ENCODE assay signal across 8 cellular contexts in the genomic region with DNA sequence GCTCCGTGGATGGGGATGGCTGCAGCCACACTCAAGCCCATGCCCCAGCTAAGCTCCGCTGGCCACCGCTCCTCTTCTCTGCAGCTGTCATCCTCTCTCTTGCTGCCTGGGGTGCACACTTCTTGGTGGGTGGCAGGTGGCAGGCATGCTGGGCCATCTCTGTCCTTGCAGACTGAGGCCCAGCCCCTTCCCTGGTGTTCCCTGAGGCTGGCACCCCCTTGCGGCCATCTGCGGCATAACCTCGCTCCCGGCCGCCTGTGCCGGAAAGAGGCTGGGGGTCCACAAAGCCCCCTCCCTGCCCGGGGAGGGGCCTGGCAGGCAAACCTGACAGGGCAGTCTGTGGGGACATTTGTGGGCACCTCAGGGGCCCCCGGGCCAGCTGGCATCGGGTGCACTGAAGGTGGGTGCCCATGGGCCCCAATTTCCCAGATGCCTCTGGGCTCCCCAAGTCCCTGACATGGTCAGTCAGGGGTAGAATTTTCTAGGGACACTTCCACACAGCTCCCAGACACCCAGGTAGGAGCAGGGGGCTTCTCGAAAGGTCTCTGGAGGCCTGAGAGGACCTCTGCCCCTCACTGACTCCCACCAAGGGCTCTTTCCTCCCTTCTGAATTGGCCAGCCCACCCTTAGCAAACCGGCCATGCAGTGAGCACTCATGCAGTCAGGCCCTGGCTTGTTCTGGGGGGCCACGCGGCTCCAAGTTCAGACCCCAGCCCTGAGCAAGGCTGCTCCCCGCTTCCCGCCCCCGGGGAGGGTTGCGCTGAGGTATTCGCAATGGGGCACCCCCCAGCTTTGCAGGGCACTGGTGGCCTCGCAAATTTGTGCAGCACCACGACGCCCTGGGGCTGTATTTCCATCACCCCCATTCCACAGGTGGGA. TPM values are rescaled to one million over a fixed set of nuclear protein-coding genes. Genes with fewer than 3 reads are reported as not detected.
DNase-seq lines count a peak whose midpoint lies in the region; ATAC-seq and TF ChIP-seq lines count a peak whose summit lies in the region.

No MANE protein-coding gene starts in this region.

- H3K4me3 ChIP-seq in MM.1S (ENCODE audit: low read length): no peak overlapping the region

- TF ChIP-seq POLR2A in erythroblast (IDR thresholded peaks at IDR 0.05; ENCODE audit: low read length) (no peak), GM18505 (IDR thresholded peaks at IDR 0.05; ENCODE audit: borderline replicate concordance, extremely low read depth, insufficient read depth, insufficient read length) (no peak)

- TF ChIP-seq CTCF in GM10248 (IDR thresholded peaks at IDR 0.05; ENCODE audit: control extremely low read depth, extremely low read depth, low read depth, missing control alignments) (peak; percentile 66), MM.1S (IDR thresholded peaks at IDR 0.05; ENCODE audit: low read length) (peak; percentile 89)

- H3K27me3 Mint-ChIP-seq in activated CD8-positive, alpha-beta T cell treated with anti-CD3 and anti-CD28 coated beads, Interleukin-2, amount 10 ng/mL, durations not matched to agents 7 days and 5 days (ENCODE audit: low read depth): peaks cover 14% of the 10 kb centered on the region

- H3K9me2 ChIP-seq in MM.1S (replicated peaks; ENCODE audit: insufficient read depth, low read length): no peaks in the 10 kb centered on the region

- DNase-seq in GM10248 (ENCODE audit: extremely low spot score) (peak; percentile 69), MM.1S (peak; percentile 27), erythroblast (lab: John Stamatoyannopoulos, UW) (peak; percentile 43 to 68), retina (peak; percentile 89)
- peak; percentile 63 for DNase-seq in activated CD8-positive, alpha-beta T cell treated with anti-CD3 and anti-CD28 coated beads, Interleukin-2, amount 10 ng/mL, durations not matched to agents 7 days and 5 days

- CTCF ChIA-PET in GM10248 (lab: Yijun Ruan, JAX): interaction anchor here (0.9 to 3.5 kb wide), 13 partner anchors 11 to 693 kb away, joined by 3 to 16 read pairs (median 3); no protein-coding TSS in a partner anchor
- CTCF ChIA-PET in activated CD8-positive, alpha-beta T cell treated with anti-CD3 and anti-CD28 coated beads, Interleukin-2, amount 10 ng/mL, durations not matched to agents 7 days and 5 days (lab: Charles Lee): interaction anchor here (0.7 to 3.2 kb wide), 12 partner anchors 9 to 682 kb away, joined by 3 to 17 read pairs (median 3); a partner anchor contains a TSS

- no peak overlapping the region for H3K27ac Mint-ChIP-seq in activated CD8-positive, alpha-beta T cell treated with anti-CD3 and anti-CD28 coated beads, Interleukin-2, amount 10 ng/mL, durations not matched to agents 7 days and 5 days

- no peak overlapping the region for H3K4me3 Mint-ChIP-seq in activated CD8-positive, alpha-beta T cell treated with anti-CD3 and anti-CD28 coated beads, Interleukin-2, amount 10 ng/mL, durations not matched to agents 7 days and 5 days

- H3K4me1 Mint-ChIP-seq in activated CD8-positive, alpha-beta T cell treated with anti-CD3 and anti-CD28 coated beads, Interleukin-2, amount 10 ng/mL, durations not matched to agents 7 days and 5 days (ENCODE audit: low read depth): peaks cover 5% of the 10 kb centered on the region

- H3K9me3 Mint-ChIP-seq in activated CD8-positive, alpha-beta T cell treated with anti-CD3 and anti-CD28 coated beads, Interleukin-2, amount 10 ng/mL, durations not matched to agents 7 days and 5 days (ENCODE audit: insufficient read depth): no peaks in the 10 kb centered on the region

- H3K9ac ChIP-seq in MM.1S (ENCODE audit: low read length): no peak overlapping the region

- no peaks in the 10 kb centered on the region for H3F3A ChIP-seq in MM.1S (ENCODE audit: insufficient read depth, low read length)

- H3K79me2 ChIP-seq in MM.1S (ENCODE audit: low read length): no peaks in the 10 kb centered on the region

- POLR2A ChIA-PET in GM10248 (lab: Yijun Ruan, JAX): no interaction called here
- POLR2A ChIA-PET in activated CD8-positive, alpha-beta T cell treated with anti-CD3 and anti-CD28 coated beads, Interleukin-2, amount 10 ng/mL, durations not matched to agents 7 days and 5 days (lab: Charles Lee): no interaction called here

- no peaks in the 10 kb centered on the region for H3K4me1 ChIP-seq in MM.1S (ENCODE audit: low read length)

- no peaks in the 10 kb centered on the region for H4K20me1 ChIP-seq in MM.1S (ENCODE audit: insufficient read depth, low read length)

- no peak overlapping the region for H3K27ac ChIP-seq in MM.1S (ENCODE audit: low read length)

- H3K36me3 ChIP-seq in MM.1S (replicated peaks; ENCODE audit: insufficient read depth, low read length): no peaks in the 10 kb centered on the region

- H3K36me3 Mint-ChIP-seq in activated CD8-positive, alpha-beta T cell treated with anti-CD3 and anti-CD28 coated beads, Interleukin-2, amount 10 ng/mL, durations not matched to agents 7 days and 5 days (ENCODE audit: low read depth): no peaks in the 10 kb centered on the region

- H3K9me3 ChIP-seq in MM.1S (replicated peaks; ENCODE audit: insufficient read depth, low read length): no peaks in the 10 kb centered on the region

- ATAC-seq in activated CD8-positive, alpha-beta T cell treated with anti-CD3 and anti-CD28 coated beads, Interleukin-2, amount 10 ng/mL, durations not matched to agents 7 days and 5 days: peak; percentile 27
- ATAC-seq in HG03139 (IDR thresholded peaks at IDR 0.05; ENCODE audit: unreplicated experiment) (no peak), GM18520 (IDR thresholded peaks at IDR 0.05; ENCODE audit: unreplicated experiment) (no peak), GM18505 (IDR thresholded peaks at IDR 0.05; ENCODE audit: unreplicated experiment) (no peak)

- no peak overlapping the region for H3K4me2 ChIP-seq in MM.1S (ENCODE audit: low read depth, low read length)

- H3K27me3 ChIP-seq in MM.1S (replicated peaks; ENCODE audit: insufficient read depth, low read length): peaks cover 83% of the 10 kb centered on the region

- H2AFZ ChIP-seq in MM.1S (ENCODE audit: low read length): no peak overlapping the region

RNA-seq across cellular contexts. Expression of a gene that starts 23.5 kb away (rescaled TPM):
- not detected for total RNA-seq in activated CD8-positive, alpha-beta T cell treated with anti-CD3 and anti-CD28 coated beads, Interleukin-2, amount 10 ng/mL, durations not matched to agents 7 days and 5 days

RNA-seq across cellular contexts. Expression of a gene that starts 34.1 kb away (rescaled TPM):
- total RNA-seq in activated CD8-positive, alpha-beta T cell treated with anti-CD3 and anti-CD28 coated beads, Interleukin-2, amount 10 ng/mL, durations not matched to agents 7 days and 5 days: not detected

RNA-seq across cellular contexts. Expression of a gene that starts 55.9 kb away (rescaled TPM):
- not detected for total RNA-seq in activated CD8-positive, alpha-beta T cell treated with anti-CD3 and anti-CD28 coated beads, Interleukin-2, amount 10 ng/mL, durations not matched to agents 7 days and 5 days

Comparison
In these comparisons a context has a peak if more than half of its experiments do, and no peak if none do; other contexts are left out.
1. DNase-seq: peak in every context shown above with its lines; median percentile 89 in retina; 69 in GM10248; 63 in activated CD8-positive, alpha-beta T cell treated with anti-CD3 and anti-CD28 coated beads, Interleukin-2, amount 10 ng/mL, durations not matched to agents 7 days and 5 days; 56 in erythroblast; 27 in MM.1S.